Comparison of ENCODE assay signal across 24 cellular contexts in the genomic region with DNA sequence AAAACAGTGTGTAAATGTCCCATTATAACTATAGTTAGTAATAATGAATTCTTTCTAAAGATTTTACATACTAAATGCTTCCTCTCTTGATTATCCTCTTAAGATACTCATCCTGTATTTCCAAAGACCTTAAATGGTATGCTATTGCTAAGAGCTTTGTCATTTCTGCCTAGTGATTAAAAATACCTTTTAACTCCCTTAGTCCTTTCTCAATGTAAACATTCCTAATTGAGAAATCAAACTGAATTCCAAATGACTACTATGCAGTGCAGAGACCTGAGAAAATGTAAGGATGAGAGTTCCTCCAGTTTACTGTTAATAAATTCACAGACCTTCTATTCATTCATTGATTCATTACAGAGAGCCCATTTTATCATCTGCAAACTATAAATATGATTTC.
DNase-seq lines count a peak whose midpoint lies in the region; ATAC-seq and TF ChIP-seq lines count a peak whose summit lies in the region.
"Had no signal": no experiment of that assay in that cellular context is flagged by ENCODE, and none has a peak within 500 bp of the region (broad histone marks: within the 10 kb centered on the region; RNA-seq: fewer than 3 reads in every experiment).

No MANE protein-coding gene starts in this region.

- H3K27me3 ChIP-seq in mammary epithelial cell (ENCODE audit: insufficient read depth, low read length) (no peaks in the 10 kb centered on the region), foreskin keratinocyte (no peaks in the 10 kb centered on the region), dorsolateral prefrontal cortex (no peaks in the 10 kb centered on the region)
- H3K27me3 ChIP-seq: gastroesophageal sphincter, right atrium auricular region, suprapubic skin had no signal

- no peak for TF ChIP-seq CTCF in mammary epithelial cell (conservative IDR thresholded peaks at IDR 0.05 in 1 of 2, IDR thresholded peaks at IDR 0.05 in 1 of 2; ENCODE audit: extremely low read depth in 1 of 2, insufficient read depth in 1 of 2, low read depth in 1 of 2, low read length in 2 of 2)
- TF ChIP-seq CTCF in foreskin keratinocyte (conservative IDR thresholded peaks at IDR 0.05), result no peak
- no peak for TF ChIP-seq CTCF in osteocyte (IDR thresholded peaks at IDR 0.05)
- no peak for TF ChIP-seq CTCF in dorsolateral prefrontal cortex (IDR thresholded peaks at IDR 0.05 in 54 of 56, conservative IDR thresholded peaks at IDR 0.05 in 2 of 56; ENCODE audit: low read depth in 1 of 56, partially characterized antibody in 56 of 56)

- no TSS peak for BruUV-seq in mammary epithelial cell (replicated peaks; lab: Mats Ljungman, UMichigan)

- peaks cover 18% of the 10 kb centered on the region for H3K36me3 Mint-ChIP-seq in osteocyte (ENCODE audit: unreplicated experiment)

- H2AFZ ChIP-seq in mammary epithelial cell (ENCODE audit: low read depth, low read length), result no peak overlapping the region
- H2AFZ ChIP-seq: parathyroid adenoma had no signal

- no peak overlapping the region for H3K27ac Mint-ChIP-seq in osteocyte (ENCODE audit: unreplicated experiment)
- H3K27ac Mint-ChIP-seq: activated naive CD8-positive, alpha-beta T cell treated with anti-CD3 and anti-CD28 coated beads, Interleukin-2, amount 50 U/mL, for 24 hours; nephron progenitor cell; stimulated activated naive B cell treated with anti-CD40 and anti-IgM and Interleukin-4, amounts not matched to agents 10 μg/mL and 1 μg/mL and 100 μg/mL, for 72 hours had no signal

- peaks cover 10% of the 10 kb centered on the region for H3K36me3 ChIP-seq in mammary epithelial cell (ENCODE audit: insufficient read depth, low read length)

- intact Hi-C loops in mammary epithelial cell (cut with micrococcal nuclease) (no loop called here), dorsolateral prefrontal cortex (cut with DNase I) (loop anchor here in 1 of 2 donors (10.0 kb wide), 1 partner anchor 89 kb away; no protein-coding TSS in a partner anchor)

- H3K4me3 ChIP-seq in mammary epithelial cell (replicated peaks in 1 of 3; ENCODE audit: insufficient read depth in 1 of 3, low read depth in 2 of 3, low read length in 3 of 3) (no peak overlapping the region), dorsolateral prefrontal cortex (no peak overlapping the region)
- H3K4me3 ChIP-seq: gastroesophageal sphincter, right atrium auricular region, suprapubic skin had no signal

- H3K9me3 ChIP-seq in mammary epithelial cell (replicated peaks; ENCODE audit: insufficient read depth, low read length), result no peaks in the 10 kb centered on the region
- H3K9me3 ChIP-seq: gastroesophageal sphincter, right atrium auricular region, suprapubic skin had no signal

- no peaks in the 10 kb centered on the region for H3K27me3 Mint-ChIP-seq in osteocyte (ENCODE audit: unreplicated experiment)
- H3K27me3 Mint-ChIP-seq: activated naive CD8-positive, alpha-beta T cell treated with anti-CD3 and anti-CD28 coated beads, Interleukin-2, amount 50 U/mL, for 24 hours; stimulated activated naive B cell treated with anti-CD40 and anti-IgM and Interleukin-4, amounts not matched to agents 10 μg/mL and 1 μg/mL and 100 μg/mL, for 72 hours had no signal

- CTCF ChIA-PET in mammary epithelial cell (lab: Charles Lee; ENCODE audit: low non-redundant PET), result interaction anchor here (0.6 to 0.8 kb wide), 2 partner anchors 35 to 116 kb away, joined by 13 read pairs; no protein-coding TSS in a partner anchor

- in situ Hi-C loops in mammary epithelial cell (cut with MboI; ENCODE audit: low sequenced_read_pairs in 2 of 2), result no loop called here

- H3K9ac ChIP-seq in mammary epithelial cell (ENCODE audit: insufficient read depth, low read length), result no peak overlapping the region
- H3K9ac ChIP-seq: parathyroid adenoma had no signal

- dilution Hi-C loops in mammary epithelial cell (cut with HindIII; ENCODE audit: low sequenced_read_pairs), result no loop called here

- H3K79me2 ChIP-seq in mammary epithelial cell (ENCODE audit: insufficient read depth, low read length), result no peaks in the 10 kb centered on the region
- H3K79me2 ChIP-seq: parathyroid adenoma had no signal

- H4K20me1 ChIP-seq in mammary epithelial cell (ENCODE audit: insufficient read depth, low read length), result no peaks in the 10 kb centered on the region

- no peak overlapping the region for H3K4me2 ChIP-seq in mammary epithelial cell (ENCODE audit: insufficient read depth, low read depth, low read length)

- H3K9me3 Mint-ChIP-seq in osteocyte (ENCODE audit: unreplicated experiment), result no peaks in the 10 kb centered on the region
- H3K9me3 Mint-ChIP-seq: activated naive CD8-positive, alpha-beta T cell treated with anti-CD3 and anti-CD28 coated beads, Interleukin-2, amount 50 U/mL, for 24 hours; nephron progenitor cell; stimulated activated naive B cell treated with anti-CD40 and anti-IgM and Interleukin-4, amounts not matched to agents 10 μg/mL and 1 μg/mL and 100 μg/mL, for 72 hours had no signal

- DNase-seq in AG08395 (ENCODE audit: low spot score) (peak; percentile 1), HS-5 (ENCODE audit: low read depth) (peak; percentile 65), mammary epithelial cell (peak; percentile 23), foreskin keratinocyte (peak; percentile 24 to 25), germinal center (ENCODE audit: low spot score) (no peak), osteocyte (ENCODE audit: extremely low spot score, unreplicated experiment) (no peak), dorsolateral prefrontal cortex (no peak)
- DNase-seq: ACHN; activated CD4-positive, alpha-beta T cell treated with anti-CD3 and anti-CD28 coated beads for 1 hour; activated gamma-delta T cell treated with Interleukin-2 at 50 U/mL for 16 hours; activated naive CD8-positive, alpha-beta T cell treated with anti-CD3 and anti-CD28 coated beads, Interleukin-2, amount 50 U/mL, for 24 hours; DMS 273 treated with DMSO at 0.1 percent for 48 hours; NCI-H1105 treated with DMSO at 0.1 percent for 48 hours; NCI-H2081; nephron progenitor cell; SHP77 treated with DMSO at 0.1 percent for 48 hours; stimulated activated CD4-positive, alpha-beta T cell treated with anti-CD3 and anti-CD28 coated beads, Interleukin-12 subunit alpha, Interleukin-12 subunit beta, amount 100 ng/mL, for 4 hours; stimulated activated CD4-positive, alpha-beta T cell treated with anti-CD3 and anti-CD28 coated beads, Interleukin-4, amount 100 ng/mL, for 24 hours; stimulated activated naive B cell treated with anti-CD40 and anti-IgM and Interleukin-4, amounts not matched to agents 10 μg/mL and 1 μg/mL and 100 μg/mL, for 72 hours had no signal

- H3K4me1 Mint-ChIP-seq in osteocyte (ENCODE audit: unreplicated experiment), result no peaks in the 10 kb centered on the region
- H3K4me1 Mint-ChIP-seq: nephron progenitor cell had no signal

- H3K4me1 ChIP-seq in mammary epithelial cell (ENCODE audit: insufficient read depth, low read length), result peaks cover 5% of the 10 kb centered on the region
- H3K4me1 ChIP-seq in foreskin keratinocyte, result no peaks in the 10 kb centered on the region
- H3K4me1 ChIP-seq: parathyroid adenoma, right atrium auricular region, suprapubic skin had no signal

- ATAC-seq in foreskin keratinocyte, result no peak
- no peak for ATAC-seq in GM18520 (IDR thresholded peaks at IDR 0.05; ENCODE audit: unreplicated experiment)
- ATAC-seq: activated naive CD8-positive, alpha-beta T cell treated with anti-CD3 and anti-CD28 coated beads, Interleukin-2, amount 50 U/mL, for 24 hours; gastroesophageal sphincter; stimulated activated naive B cell treated with anti-CD40 and anti-IgM and Interleukin-4, amounts not matched to agents 10 μg/mL and 1 μg/mL and 100 μg/mL, for 72 hours had no signal

- no peak overlapping the region for H3K27ac ChIP-seq in mammary epithelial cell (ENCODE audit: insufficient read depth, low read depth, low read length)
- H3K27ac ChIP-seq in foreskin keratinocyte, result no peak overlapping the region
- no peak overlapping the region for H3K27ac ChIP-seq in dorsolateral prefrontal cortex
- H3K27ac ChIP-seq: gastroesophageal sphincter, parathyroid adenoma, right atrium auricular region, suprapubic skin had no signal

- H3K4me3 Mint-ChIP-seq in osteocyte (ENCODE audit: unreplicated experiment), result no peak overlapping the region
- H3K4me3 Mint-ChIP-seq: activated naive CD8-positive, alpha-beta T cell treated with anti-CD3 and anti-CD28 coated beads, Interleukin-2, amount 50 U/mL, for 24 hours; nephron progenitor cell; stimulated activated naive B cell treated with anti-CD40 and anti-IgM and Interleukin-4, amounts not matched to agents 10 μg/mL and 1 μg/mL and 100 μg/mL, for 72 hours had no signal

Comparison
In these comparisons a context has a peak if more than half of its experiments do, and no peak if none do; other contexts are left out.
1. DNase-seq: peak in AG08395 (single experiment), HS-5 (single experiment), mammary epithelial cell (single experiment) and foreskin keratinocyte (2 of 2); none in germinal center (single experiment), osteocyte (single experiment) and dorsolateral prefrontal cortex (0 of 10).